ENCODE assay signal across 1 cellular context in the genomic region with DNA sequence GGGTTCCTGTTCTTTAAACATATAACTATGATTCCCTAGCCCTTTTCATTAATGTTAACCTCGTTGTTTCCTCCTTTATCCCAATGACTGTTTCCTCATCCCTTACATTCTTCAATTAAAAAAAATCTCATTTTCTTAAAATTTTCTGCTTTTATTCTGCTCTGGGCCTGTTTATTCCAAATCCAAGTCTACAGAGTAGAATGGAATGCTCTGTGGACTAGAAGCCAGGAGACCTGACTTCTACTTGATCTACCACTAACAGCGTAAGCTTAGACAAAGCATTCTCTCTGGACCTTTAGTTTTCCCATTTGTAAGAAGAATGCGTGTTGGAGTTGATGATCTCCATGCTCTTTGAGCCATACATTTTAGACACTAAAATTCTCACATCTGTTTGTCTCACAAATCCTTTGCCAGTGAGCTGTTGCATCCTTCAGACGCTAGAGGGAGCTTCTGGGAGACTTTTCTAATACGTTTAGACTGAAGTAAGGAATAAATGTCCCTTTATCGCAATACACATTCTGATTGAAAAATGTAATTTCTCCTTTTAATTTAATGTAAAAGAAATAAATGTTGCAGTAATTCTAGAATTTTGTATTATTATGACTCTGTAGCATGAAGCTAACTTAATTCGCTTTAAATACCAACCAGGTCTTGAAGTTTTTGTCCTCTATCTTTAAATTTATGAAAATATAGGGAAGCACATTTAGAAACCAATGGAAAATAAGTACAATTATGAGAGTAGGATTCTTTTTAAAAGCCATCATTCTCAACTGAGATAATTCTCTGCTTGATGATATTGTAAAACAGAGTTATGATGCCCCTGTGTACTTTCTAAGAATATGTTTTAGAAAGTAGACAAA.
TF ChIP-seq lines count a peak whose summit lies in the region.

No MANE protein-coding gene starts in this region.

TF ChIP-seq in HepG2, 621 proteins besides CTCF, POLR2A, EP300 and RAD21:
- peak; percentile 57; the same call in 1 of the 2 replicates for TF ChIP-seq SMC3 (IDR thresholded peaks at IDR 0.05; ENCODE audit: low read length)
- peak; percentile 55 for TF ChIP-seq STAG1 (CRISPR knock-in tag; IDR thresholded peaks at IDR 0.05)
- TF ChIP-seq, protein P1, sequence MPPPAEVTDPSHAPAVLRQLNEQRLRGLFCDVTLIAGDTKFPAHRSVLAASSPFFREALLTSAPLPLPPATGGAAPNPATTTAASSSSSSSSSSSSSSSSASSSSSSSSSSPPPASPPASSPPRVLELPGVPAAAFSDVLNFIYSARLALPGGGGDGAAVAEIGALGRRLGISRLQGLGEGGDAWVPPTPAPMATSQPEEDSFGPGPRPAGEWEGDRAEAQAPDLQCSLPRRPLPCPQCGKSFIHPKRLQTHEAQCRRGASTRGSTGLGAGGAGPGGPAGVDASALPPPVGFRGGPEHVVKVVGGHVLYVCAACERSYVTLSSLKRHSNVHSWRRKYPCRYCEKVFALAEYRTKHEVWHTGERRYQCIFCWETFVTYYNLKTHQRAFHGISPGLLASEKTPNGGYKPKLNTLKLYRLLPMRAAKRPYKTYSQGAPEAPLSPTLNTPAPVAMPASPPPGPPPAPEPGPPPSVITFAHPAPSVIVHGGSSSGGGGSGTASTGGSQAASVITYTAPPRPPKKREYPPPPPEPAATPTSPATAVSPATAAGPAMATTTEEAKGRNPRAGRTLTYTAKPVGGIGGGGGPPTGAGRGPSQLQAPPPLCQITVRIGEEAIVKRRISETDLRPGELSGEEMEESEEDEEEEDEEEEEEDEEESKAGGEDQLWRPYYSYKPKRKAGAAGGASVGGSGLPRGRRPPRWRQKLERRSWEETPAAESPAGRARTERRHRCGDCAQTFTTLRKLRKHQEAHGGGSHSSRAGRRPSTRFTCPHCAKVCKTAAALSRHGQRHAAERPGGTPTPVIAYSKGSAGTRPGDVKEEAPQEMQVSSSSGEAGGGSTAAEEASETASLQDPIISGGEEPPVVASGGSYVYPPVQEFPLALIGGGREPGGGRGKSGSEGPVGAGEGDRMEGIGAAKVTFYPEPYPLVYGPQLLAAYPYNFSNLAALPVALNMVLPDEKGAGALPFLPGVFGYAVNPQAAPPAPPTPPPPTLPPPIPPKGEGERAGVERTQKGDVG (CRISPR knock-in tag; IDR thresholded peaks at IDR 0.05; ENCODE audit: borderline replicate concordance) = no peak
- no peak for TF ChIP-seq ZNF430 (CRISPR knock-in tag; IDR thresholded peaks at IDR 0.05)
TF ChIP-seq in HepG2: peak in this region for 2.
